In the genomic region with DNA sequence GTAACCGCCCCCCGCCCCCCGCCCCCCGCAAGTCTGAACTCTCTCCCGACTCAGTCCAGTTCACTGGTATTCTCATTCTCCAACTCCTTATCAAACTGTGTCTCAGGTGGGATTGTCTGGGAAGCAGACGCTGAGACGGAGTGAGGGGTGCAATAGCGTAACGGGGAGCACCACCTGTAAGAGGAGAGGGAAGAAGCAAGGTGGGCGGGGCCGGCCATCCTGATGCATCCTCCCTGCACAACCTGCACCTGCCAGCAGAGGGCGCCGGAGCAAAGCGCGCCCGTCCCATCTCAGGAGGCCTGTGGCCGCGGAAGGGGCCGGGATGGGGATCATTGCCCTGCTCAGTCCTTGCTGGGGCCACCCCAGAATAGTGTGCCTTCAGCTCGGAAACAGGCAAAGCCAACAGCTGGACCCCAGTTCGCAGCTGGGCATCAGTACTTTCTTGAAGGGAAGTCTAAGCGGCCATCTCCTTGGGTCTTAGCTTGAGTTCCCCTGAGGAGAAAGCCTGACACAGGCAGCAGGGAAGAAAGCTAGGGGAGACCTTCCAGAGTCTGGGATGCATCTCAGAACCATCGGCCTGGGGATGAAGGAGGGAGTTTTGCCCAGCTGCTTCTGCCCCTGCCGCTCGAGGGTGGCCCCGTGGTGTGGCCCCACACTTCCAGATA, we compare ENCODE assay signal across 8 cellular contexts.
A peak's percentile ranks its signal among the peaks of the same experiment; 100 is the strongest.
DNase-seq lines count a peak whose midpoint lies in the region; ATAC-seq and TF ChIP-seq lines count a peak whose summit lies in the region.

No MANE protein-coding gene starts in this region.

- no peak overlapping the region for H3K4me3 Mint-ChIP-seq in activated T-helper 2 cell treated with anti-CD3 and anti-CD28 coated beads, Interferon-gamma antibody, Interleukin-2, Interleukin-4, amounts not matched to agents 10 μg/mL and 5 μg/mL and 100 μg/mL, durations not matched to agents 14 hours and 24 hours and 36 hours (ENCODE audit: low read depth)

- no peak overlapping the region for H3K27ac Mint-ChIP-seq in activated T-helper 2 cell treated with anti-CD3 and anti-CD28 coated beads, Interferon-gamma antibody, Interleukin-2, Interleukin-4, amounts not matched to agents 10 μg/mL and 5 μg/mL and 100 μg/mL, durations not matched to agents 14 hours and 24 hours and 36 hours

- H3K27me3 Mint-ChIP-seq in activated T-helper 2 cell treated with anti-CD3 and anti-CD28 coated beads, Interferon-gamma antibody, Interleukin-2, Interleukin-4, amounts not matched to agents 10 μg/mL and 5 μg/mL and 100 μg/mL, durations not matched to agents 14 hours and 24 hours and 36 hours (ENCODE audit: low read depth) = peaks cover 15% of the 10 kb centered on the region

- no peak overlapping the region for H3K27ac ChIP-seq in Peyer's patch
- H3K27ac ChIP-seq in gastrocnemius medialis = no peak overlapping the region

- DNase-seq in NCI-H146 (lab: John Stamatoyannopoulos, UW) = peak; percentile 44
- no peak for DNase-seq in NCI-H146 treated with DMSO at 0.1 percent for 48 hours (lab: John Stamatoyannopoulos, UW; ENCODE audit: unreplicated experiment)
- DNase-seq in Peyer's patch = peak; percentile 40 to 83 (median 82)
- peak; percentile 65 for DNase-seq in activated T-helper 2 cell treated with anti-CD3 and anti-CD28 coated beads, Interferon-gamma antibody, Interleukin-2, Interleukin-4, amounts not matched to agents 10 μg/mL and 5 μg/mL and 100 μg/mL, durations not matched to agents 14 hours and 24 hours and 36 hours (ENCODE audit: low spot score)
- peak; percentile 82 for DNase-seq in Right ventricle myocardium superior
- DNase-seq in gastrocnemius medialis = peak; percentile 28 to 51
- no peak for DNase-seq in GF-D8 (lab: John Stamatoyannopoulos, UW)

- intact Hi-C loops in activated T-helper 2 cell treated with anti-CD3 and anti-CD28 coated beads, Interferon-gamma antibody, Interleukin-2, Interleukin-4, amounts not matched to agents 10 μg/mL and 5 μg/mL and 100 μg/mL, durations not matched to agents 14 hours and 24 hours and 36 hours (cut with micrococcal nuclease) = no loop called here
- intact Hi-C loops in Right ventricle myocardium superior (cut with DNase I) = no loop called here
- intact Hi-C loops in gastrocnemius medialis (cut with DNase I; ENCODE audit: low total_unique reads) = loop anchor here (10.0 kb wide), 1 partner anchor 132 kb away; no protein-coding TSS in a partner anchor

- H3K36me3 ChIP-seq in Peyer's patch (no peaks in the 10 kb centered on the region), gastrocnemius medialis (no peaks in the 10 kb centered on the region)

- H3K4me1 Mint-ChIP-seq in activated T-helper 2 cell treated with anti-CD3 and anti-CD28 coated beads, Interferon-gamma antibody, Interleukin-2, Interleukin-4, amounts not matched to agents 10 μg/mL and 5 μg/mL and 100 μg/mL, durations not matched to agents 14 hours and 24 hours and 36 hours (ENCODE audit: low read depth) = peaks cover 2% of the 10 kb centered on the region

- H3K9me3 ChIP-seq in Peyer's patch = no peaks in the 10 kb centered on the region
- no peaks in the 10 kb centered on the region for H3K9me3 ChIP-seq in gastrocnemius medialis

- peaks cover 0 to 7% of the 10 kb centered on the region in 2 donors for H3K27me3 ChIP-seq in Peyer's patch
- H3K27me3 ChIP-seq in gastrocnemius medialis = peaks cover 12 to 19% (median 14%) of the 10 kb centered on the region in 3 donors

- no peak for TF ChIP-seq POLR2A in Peyer's patch (IDR thresholded peaks at IDR 0.05)
- TF ChIP-seq POLR2A in gastrocnemius medialis (IDR thresholded peaks at IDR 0.05) = no peak

- TF ChIP-seq CTCF in Peyer's patch (IDR thresholded peaks at IDR 0.05) (peak; percentile 33 to 85 (median 71)), gastrocnemius medialis (IDR thresholded peaks at IDR 0.05 in 4 of 5, conservative IDR thresholded peaks at IDR 0.05 in 1 of 5) (peak; percentile 64 to 94 (median 86))

- no peaks in the 10 kb centered on the region for H3K36me3 Mint-ChIP-seq in activated T-helper 2 cell treated with anti-CD3 and anti-CD28 coated beads, Interferon-gamma antibody, Interleukin-2, Interleukin-4, amounts not matched to agents 10 μg/mL and 5 μg/mL and 100 μg/mL, durations not matched to agents 14 hours and 24 hours and 36 hours (ENCODE audit: low read depth)

- H3K4me3 ChIP-seq in Peyer's patch (no peak overlapping the region), gastrocnemius medialis (no peak overlapping the region)

- no peaks in the 10 kb centered on the region for H3K9me3 Mint-ChIP-seq in activated T-helper 2 cell treated with anti-CD3 and anti-CD28 coated beads, Interferon-gamma antibody, Interleukin-2, Interleukin-4, amounts not matched to agents 10 μg/mL and 5 μg/mL and 100 μg/mL, durations not matched to agents 14 hours and 24 hours and 36 hours

- in situ Hi-C loops in gastrocnemius medialis (cut with MboI; ENCODE audit: low sequenced_read_pairs in 4 of 4) = loop anchor here in 3 of 4 donors (5.0 to 25.0 kb wide), 4 partner anchors 285 to 740 kb away; partner anchors contain the start of gene INHBB (in 1 of the 3)

- peaks cover 0 to 4% (median 0%) of the 10 kb centered on the region in 4 donors for H3K4me1 ChIP-seq in Peyer's patch
- H3K4me1 ChIP-seq in gastrocnemius medialis = no peaks in the 10 kb centered on the region

- ATAC-seq in HG03432 (IDR thresholded peaks at IDR 0.05; ENCODE audit: unreplicated experiment) = peak; percentile 66
- peak; percentile 75 for ATAC-seq in Right ventricle myocardium superior (ENCODE audit: poor library complexity)
- ATAC-seq in gastrocnemius medialis = peak; percentile 31 to 48

Comparison
In these comparisons a context has a peak if more than half of its experiments do, and no peak if none do; other contexts are left out.
1. DNase-seq: peak in NCI-H146 (single experiment), Peyer's patch (3 of 3), activated T-helper 2 cell treated with anti-CD3 and anti-CD28 coated beads, Interferon-gamma antibody, Interleukin-2, Interleukin-4, amounts not matched to agents 10 μg/mL and 5 μg/mL and 100 μg/mL, durations not matched to agents 14 hours and 24 hours and 36 hours (single experiment), Right ventricle myocardium superior (single experiment) and gastrocnemius medialis (2 of 2); none in NCI-H146 treated with DMSO at 0.1 percent for 48 hours (single experiment) and GF-D8 (single experiment).
2. Peak in every context shown above with its lines, with median percentiles within 50 percentile points of each other: ATAC-seq.